8 cellular contexts compared by ENCODE assay signal in genomic region chr6:163667372-163668060, GRCh38.
DNase-seq lines count a peak whose midpoint lies in the region; ATAC-seq and TF ChIP-seq lines count a peak whose summit lies in the region.

No MANE protein-coding gene starts in this region.

- no peak overlapping the region for H3K4me3 ChIP-seq in GM12865 (ENCODE audit: low read depth, low read length)
- H3K4me3 ChIP-seq in Karpas-422 (ENCODE audit: low read length): peak overlapping the region; percentile 20; the same call in 1 of the 2 replicates
- H3K4me3 ChIP-seq in skeletal muscle tissue (ENCODE audit: low read length in 3 of 3): no peak overlapping the region

- H3K36me3 ChIP-seq in Karpas-422 (ENCODE audit: insufficient read depth, low read length): no peaks in the 10 kb centered on the region
- H3K36me3 ChIP-seq in skeletal muscle tissue (ENCODE audit: control insufficient read depth in 3 of 3, insufficient read depth in 3 of 3, low read length in 3 of 3): no peaks in the 10 kb centered on the region

- H3K9me2 ChIP-seq in Karpas-422 (replicated peaks; ENCODE audit: insufficient read depth, low read length): no peaks in the 10 kb centered on the region

- peaks cover 7% of the 10 kb centered on the region; the same call in 1 of the 2 replicates for H3K9me3 ChIP-seq in Karpas-422 (ENCODE audit: low read length)
- no peaks in the 10 kb centered on the region for H3K9me3 ChIP-seq in skeletal muscle tissue (ENCODE audit: control insufficient read depth in 3 of 3, low read length in 3 of 3)

- H3K4me1 ChIP-seq in Karpas-422 (ENCODE audit: low read length) (peaks cover 17% of the 10 kb centered on the region), skeletal muscle tissue (ENCODE audit: control insufficient read depth in 3 of 3, insufficient read depth in 3 of 3, low read length in 3 of 3) (peaks cover 0 to 18% (median 11%) of the 10 kb centered on the region in 3 donors)

- no peak for TF ChIP-seq CTCF in GM12865 (IDR thresholded peaks at IDR 0.05; ENCODE audit: insufficient read depth, low read depth, low read length, missing control alignments)

- no peaks in the 10 kb centered on the region for H4K20me1 ChIP-seq in Karpas-422 (ENCODE audit: insufficient read depth, low read depth, low read length)

- H3K79me2 ChIP-seq in Karpas-422 (ENCODE audit: low read length): no peaks in the 10 kb centered on the region

- no peak overlapping the region for H3K9ac ChIP-seq in Karpas-422 (ENCODE audit: low read length)
- H3K9ac ChIP-seq in skeletal muscle tissue (ENCODE audit: low read depth in 1 of 3, low read length in 3 of 3): no peak overlapping the region

- H3K27ac ChIP-seq in Karpas-422 (ENCODE audit: low read length) (peak overlapping the region; percentile 57), cingulate gyrus (ENCODE audit: low read depth, low read length) (peak overlapping the region; percentile 35), skeletal muscle tissue (ENCODE audit: low read depth, low read length) (peak overlapping the region; percentile 14)

- H3K4me2 ChIP-seq in Karpas-422 (ENCODE audit: low read depth, low read length, poor library complexity, severe bottlenecking): peak overlapping the region; percentile 45

- H3K27me3 ChIP-seq in Karpas-422 (ENCODE audit: low read length) (no peaks in the 10 kb centered on the region), skeletal muscle tissue (ENCODE audit: control insufficient read depth in 3 of 3, insufficient read depth in 3 of 3, low read length in 3 of 3) (no peaks in the 10 kb centered on the region)

- ATAC-seq in GM21723 (IDR thresholded peaks at IDR 0.05; ENCODE audit: unreplicated experiment): peak; percentile 97

- H2AFZ ChIP-seq in Karpas-422 (ENCODE audit: low read length): no peak overlapping the region

- DNase-seq in GM12865 (ENCODE audit: low read depth) (peak; percentile 90), Karpas-422 (peak; percentile 82), NCI-H2029 (lab: John Stamatoyannopoulos, UW) (no peak), DMS153 (lab: John Stamatoyannopoulos, UW) (no peak)
- no peak for DNase-seq in effector CD8-positive, alpha-beta T cell (lab: John Stamatoyannopoulos, UW)

Comparison
In these comparisons a context has a peak if more than half of its experiments do, and no peak if none do; other contexts are left out.
1. DNase-seq: peak in GM12865 (single experiment) and Karpas-422 (single experiment); none in NCI-H2029 (single experiment), DMS153 (single experiment) and effector CD8-positive, alpha-beta T cell (single experiment).
2. Peak in every context shown above with its lines, with median percentiles within 50 percentile points of each other: H3K27ac ChIP-seq.